8 cellular contexts compared by ENCODE assay signal in the genomic region with DNA sequence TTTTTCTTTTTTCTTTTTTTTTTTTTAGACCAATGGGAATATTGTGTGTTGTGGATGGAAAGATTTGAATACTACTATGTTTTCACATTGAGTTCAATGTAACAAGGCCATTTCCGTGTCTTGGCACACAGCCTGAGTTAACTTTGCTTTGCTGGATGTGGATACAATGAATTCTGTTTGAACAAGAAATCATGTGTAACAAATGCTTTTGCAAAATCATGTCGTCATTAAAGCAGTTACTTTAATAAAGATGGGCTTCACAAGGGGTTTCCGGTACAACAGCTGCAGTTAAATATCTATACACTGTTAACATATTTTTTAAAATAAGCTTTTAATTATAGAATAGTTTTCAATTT. TPM values are rescaled to one million over a fixed set of nuclear protein-coding genes. Genes with fewer than 3 reads are reported as not detected.
DNase-seq lines count a peak whose midpoint lies in the region; TF ChIP-seq lines count a peak whose summit lies in the region.

No MANE protein-coding gene starts in this region.

- no peak for TF ChIP-seq POLR2A in tibial nerve (IDR thresholded peaks at IDR 0.05)
- no peak for TF ChIP-seq POLR2A in ovary (IDR thresholded peaks at IDR 0.05)
- no peak for TF ChIP-seq POLR2A in vagina (IDR thresholded peaks at IDR 0.05)

- no peak overlapping the region for H3K4me3 ChIP-seq in right atrium auricular region
- no peak overlapping the region for H3K4me3 ChIP-seq in tibial nerve
- no peak overlapping the region for H3K4me3 ChIP-seq in ovary
- H3K4me3 ChIP-seq in vagina: no peak overlapping the region

- no peaks in the 10 kb centered on the region for H3K27me3 ChIP-seq in right atrium auricular region
- no peaks in the 10 kb centered on the region for H3K27me3 ChIP-seq in tibial nerve
- no peaks in the 10 kb centered on the region for H3K27me3 ChIP-seq in ovary
- no peaks in the 10 kb centered on the region for H3K27me3 ChIP-seq in vagina

- WGBS in tibial nerve, 2 donors: 16 to 20% methylated on average over 3 of the region's 3 CpGs
- WGBS in ovary, 3 donors: 28 to 34% (median 32%) methylated on average over 3 of the region's 3 CpGs

- DNase-seq in NCI-H510A treated with DMSO at 0.1 percent for 48 hours (lab: John Stamatoyannopoulos, UW): peak; percentile 38
- no peak for DNase-seq in NCI-H510A (lab: John Stamatoyannopoulos, UW)
- DNase-seq in NCI-H748 (lab: John Stamatoyannopoulos, UW; ENCODE audit: unreplicated experiment): peak; percentile 85
- no peak for DNase-seq in right atrium auricular region (ENCODE audit: low spot score)
- DNase-seq in tibial nerve (ENCODE audit: low spot score in 2 of 2): peak in 1 of 2 donors; percentile 16
- DNase-seq in pons (ENCODE audit: low spot score): no peak
- DNase-seq in ovary: no peak
- no peak for DNase-seq in vagina (ENCODE audit: extremely low spot score in 2 of 2)

- peaks cover 0 to 9% of the 10 kb centered on the region in 2 donors for H3K4me1 ChIP-seq in right atrium auricular region
- peaks cover 0 to 12% (median 0%) of the 10 kb centered on the region in 4 donors for H3K4me1 ChIP-seq in tibial nerve
- H3K4me1 ChIP-seq in ovary (ENCODE audit: insufficient read depth): no peaks in the 10 kb centered on the region
- no peaks in the 10 kb centered on the region for H3K4me1 ChIP-seq in vagina

- TF ChIP-seq CTCF in right atrium auricular region (IDR thresholded peaks at IDR 0.05) (no peak), tibial nerve (IDR thresholded peaks at IDR 0.05) (no peak), ovary (IDR thresholded peaks at IDR 0.05) (no peak), vagina (IDR thresholded peaks at IDR 0.05) (no peak)

- no peaks in the 10 kb centered on the region for H3K9me3 ChIP-seq in right atrium auricular region
- peaks cover 0 to 4% (median 0%) of the 10 kb centered on the region in 4 donors for H3K9me3 ChIP-seq in tibial nerve
- no peaks in the 10 kb centered on the region for H3K9me3 ChIP-seq in ovary
- no peaks in the 10 kb centered on the region for H3K9me3 ChIP-seq in vagina

- H3K36me3 ChIP-seq in right atrium auricular region (no peaks in the 10 kb centered on the region), tibial nerve (no peaks in the 10 kb centered on the region), ovary (no peaks in the 10 kb centered on the region), vagina (no peaks in the 10 kb centered on the region)

- intact Hi-C loops in ovary (cut with DNase I) (no loop called here), vagina (cut with DNase I) (loop anchor here (10.0 kb wide), 1 partner anchor 82 kb away; no protein-coding TSS in a partner anchor)

- H3K27ac ChIP-seq in right atrium auricular region: peak overlapping the region; percentile 35 to 52
- H3K27ac ChIP-seq in tibial nerve: peak overlapping the region in 3 of 4 donors; percentile 29 to 49 (median 48)
- no peak overlapping the region for H3K27ac ChIP-seq in ovary
- no peak overlapping the region for H3K27ac ChIP-seq in vagina

- TF ChIP-seq EP300 in tibial nerve (IDR thresholded peaks at IDR 0.05): no peak
- no peak for TF ChIP-seq EP300 in ovary (IDR thresholded peaks at IDR 0.05)

RNA-seq across cellular contexts. Expression of gene ENTPD1, which starts 13.5 kb away (rescaled TPM):
- 10 to 100 TPM; 12.3 to 15.0 TPM for total RNA-seq in right atrium auricular region
- total RNA-seq in tibial nerve: 10 to 100 TPM; 12.6 to 33.0 (median 26.1) TPM
- total RNA-seq in ovary: 10 to 100 TPM in 2 of 7 donors, 1 to 10 TPM in 5; 3.0 to 22.3 (median 6.9) TPM
- 10 to 100 TPM in 1 of 2 donors, 1 to 10 TPM in 1; 8.1 to 51.5 TPM for polyA plus RNA-seq in ovary
- total RNA-seq in vagina: 17.7 TPM

RNA-seq across cellular contexts. Expression of gene TCTN3, which starts 48.8 kb away (rescaled TPM):
- total RNA-seq in right atrium auricular region: 10 to 100 TPM; 14.1 to 15.6 TPM
- 10 to 100 TPM; 18.6 to 34.3 (median 21.7) TPM for total RNA-seq in tibial nerve
- 10 to 100 TPM; 24.1 to 44.7 (median 34.2) TPM for total RNA-seq in ovary
- 100 to 1,000 TPM in 1 of 2 donors, 10 to 100 TPM in 1; 21.7 to 107 TPM for polyA plus RNA-seq in ovary
- 15.2 TPM for total RNA-seq in vagina

Comparison
In these comparisons a context has a peak if more than half of its experiments do, and no peak if none do; other contexts are left out.
1. DNase-seq: peak in NCI-H510A treated with DMSO at 0.1 percent for 48 hours (single experiment) and NCI-H748 (single experiment); none in NCI-H510A (single experiment), right atrium auricular region (single experiment), pons (single experiment), ovary (0 of 5) and vagina (0 of 2).
2. H3K27ac ChIP-seq: peak in right atrium auricular region (2 of 2) and tibial nerve (3 of 4); none in ovary (0 of 2) and vagina (single experiment).